ENCODE assay signal across 20 cellular contexts in genomic region chr3:57848177-57848738, GRCh38.
"Had no signal": no experiment of that assay in that cellular context is flagged by ENCODE, and none has a peak within 500 bp of the region (broad histone marks: within the 10 kb centered on the region; RNA-seq: fewer than 3 reads in every experiment).

No MANE protein-coding gene starts in this region.

- H3K27me3 ChIP-seq: dorsolateral prefrontal cortex, heart left ventricle, sigmoid colon, tibial artery, upper lobe of left lung, uterus had no signal

- H3K4me3 Mint-ChIP-seq: naive B cell had no signal

- H3K27me3 Mint-ChIP-seq: naive B cell had no signal

- H3K9me3 Mint-ChIP-seq: naive B cell, nephron had no signal

- H3K4me3 ChIP-seq: coronary artery, dorsolateral prefrontal cortex, heart left ventricle, lung, sigmoid colon, skin epidermis, tibial artery, upper lobe of left lung, uterus had no signal

- H3K4me1 ChIP-seq: heart left ventricle, tibial artery, upper lobe of left lung, uterus had no signal

- H3K4me1 Mint-ChIP-seq: nephron had no signal

- H3K27ac ChIP-seq: coronary artery, dorsolateral prefrontal cortex, heart left ventricle, sigmoid colon, skin epidermis, tibial artery, upper lobe of left lung, uterus had no signal

- FAIRE-seq: frontal cortex had no signal

- DNase-seq: dorsolateral prefrontal cortex; effector CD8-positive, alpha-beta T cell; heart left ventricle; hippocampal formation; left colon; left ventricle myocardium superior; mesenchymal stem cell; naive B cell; sigmoid colon; stimulated activated CD4-positive, alpha-beta T cell treated with anti-CD3 and anti-CD28 coated beads, Interleukin-2, amount 100 ng/mL, for 24 hours; stimulated activated naive CD8-positive, alpha-beta T cell treated with anti-CD3 and anti-CD28 coated beads, Interleukin-15, Interleukin-2, amounts not matched to agents 100 U/mL and 50 U/mL, for 24 hours; tibial artery; upper lobe of left lung; uterus had no signal

- ATAC-seq: esophagus mucosa; heart left ventricle; left colon; left ventricle myocardium superior; stimulated activated naive CD8-positive, alpha-beta T cell treated with anti-CD3 and anti-CD28 coated beads, Interleukin-15, Interleukin-2, amounts not matched to agents 100 U/mL and 50 U/mL, for 24 hours had no signal

- H3K36me3 Mint-ChIP-seq: naive B cell had no signal
